Comparison of ENCODE assay signal across 1 cellular context in the genomic region with DNA sequence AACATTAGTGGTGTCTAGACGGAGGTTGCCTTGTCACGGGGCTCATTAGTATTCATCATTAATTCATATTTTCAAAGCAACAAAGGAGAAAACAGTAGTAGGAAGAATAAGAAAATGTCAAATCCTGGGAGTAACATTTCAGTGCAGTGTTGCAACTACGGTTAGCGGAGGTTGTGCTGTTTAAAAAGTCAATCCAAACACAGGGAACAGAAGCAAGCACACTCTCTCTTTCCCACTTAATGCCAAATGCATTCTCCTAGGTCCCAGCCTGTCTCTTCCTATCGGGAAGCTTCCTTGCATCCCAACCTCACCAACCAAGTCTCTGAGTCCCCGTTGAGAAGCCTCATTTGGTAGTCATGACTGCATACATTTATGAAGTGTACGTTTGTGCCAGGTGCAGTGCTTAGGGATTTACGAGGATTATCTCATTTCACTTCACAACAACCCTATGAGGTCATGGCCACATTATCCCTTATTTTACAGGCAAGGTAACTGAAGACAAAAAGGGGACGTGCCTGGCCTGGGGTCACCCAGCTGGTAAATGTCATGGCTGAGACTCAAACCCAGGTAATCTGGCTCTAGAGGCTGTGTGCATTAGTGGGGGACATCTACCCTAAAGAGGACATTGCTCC.
TF ChIP-seq lines count a peak whose summit lies in the region.

No MANE protein-coding gene starts in this region.

TF ChIP-seq in HEK293, 187 proteins besides CTCF, POLR2A, EP300 and RAD21 (continued from another document):
- TF ChIP-seq, protein P1, sequence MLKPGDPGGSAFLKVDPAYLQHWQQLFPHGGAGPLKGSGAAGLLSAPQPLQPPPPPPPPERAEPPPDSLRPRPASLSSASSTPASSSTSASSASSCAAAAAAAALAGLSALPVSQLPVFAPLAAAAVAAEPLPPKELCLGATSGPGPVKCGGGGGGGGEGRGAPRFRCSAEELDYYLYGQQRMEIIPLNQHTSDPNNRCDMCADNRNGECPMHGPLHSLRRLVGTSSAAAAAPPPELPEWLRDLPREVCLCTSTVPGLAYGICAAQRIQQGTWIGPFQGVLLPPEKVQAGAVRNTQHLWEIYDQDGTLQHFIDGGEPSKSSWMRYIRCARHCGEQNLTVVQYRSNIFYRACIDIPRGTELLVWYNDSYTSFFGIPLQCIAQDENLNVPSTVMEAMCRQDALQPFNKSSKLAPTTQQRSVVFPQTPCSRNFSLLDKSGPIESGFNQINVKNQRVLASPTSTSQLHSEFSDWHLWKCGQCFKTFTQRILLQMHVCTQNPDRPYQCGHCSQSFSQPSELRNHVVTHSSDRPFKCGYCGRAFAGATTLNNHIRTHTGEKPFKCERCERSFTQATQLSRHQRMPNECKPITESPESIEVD (tag by site-specific recombination; IDR thresholded peaks at IDR 0.05), result no peak
- TF ChIP-seq, protein P2, sequence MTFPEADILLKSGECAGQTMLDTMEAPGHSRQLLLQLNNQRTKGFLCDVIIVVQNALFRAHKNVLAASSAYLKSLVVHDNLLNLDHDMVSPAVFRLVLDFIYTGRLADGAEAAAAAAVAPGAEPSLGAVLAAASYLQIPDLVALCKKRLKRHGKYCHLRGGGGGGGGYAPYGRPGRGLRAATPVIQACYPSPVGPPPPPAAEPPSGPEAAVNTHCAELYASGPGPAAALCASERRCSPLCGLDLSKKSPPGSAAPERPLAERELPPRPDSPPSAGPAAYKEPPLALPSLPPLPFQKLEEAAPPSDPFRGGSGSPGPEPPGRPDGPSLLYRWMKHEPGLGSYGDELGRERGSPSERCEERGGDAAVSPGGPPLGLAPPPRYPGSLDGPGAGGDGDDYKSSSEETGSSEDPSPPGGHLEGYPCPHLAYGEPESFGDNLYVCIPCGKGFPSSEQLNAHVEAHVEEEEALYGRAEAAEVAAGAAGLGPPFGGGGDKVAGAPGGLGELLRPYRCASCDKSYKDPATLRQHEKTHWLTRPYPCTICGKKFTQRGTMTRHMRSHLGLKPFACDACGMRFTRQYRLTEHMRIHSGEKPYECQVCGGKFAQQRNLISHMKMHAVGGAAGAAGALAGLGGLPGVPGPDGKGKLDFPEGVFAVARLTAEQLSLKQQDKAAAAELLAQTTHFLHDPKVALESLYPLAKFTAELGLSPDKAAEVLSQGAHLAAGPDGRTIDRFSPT (tag by site-specific recombination; IDR thresholded peaks at IDR 0.05), result no peak
- 0 out of 2 replicates have a peak, but pooled peaks have one; percentile 33 for TF ChIP-seq ZNF10 (tag by site-specific recombination; IDR thresholded peaks at IDR 0.05)
- TF ChIP-seq, protein P3, sequence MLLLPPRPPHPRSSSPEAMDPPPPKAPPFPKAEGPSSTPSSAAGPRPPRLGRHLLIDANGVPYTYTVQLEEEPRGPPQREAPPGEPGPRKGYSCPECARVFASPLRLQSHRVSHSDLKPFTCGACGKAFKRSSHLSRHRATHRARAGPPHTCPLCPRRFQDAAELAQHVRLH (tag by site-specific recombination; IDR thresholded peaks at IDR 0.05), result peak; percentile 76; the same call in 1 of the 2 replicates
- peak; percentile 40; the same call in 1 of the 2 replicates for TF ChIP-seq OSR2 (tag by site-specific recombination; IDR thresholded peaks at IDR 0.05)
- TF ChIP-seq MZF1 (tag by site-specific recombination; IDR thresholded peaks at IDR 0.05; ENCODE audit: borderline replicate concordance), result peak; percentile 94
- no peak for TF ChIP-seq ZSCAN30 (tag by site-specific recombination; IDR thresholded peaks at IDR 0.05)
- TF ChIP-seq ZNF335 (tag by site-specific recombination; conservative IDR thresholded peaks at IDR 0.05), result 0 out of 2 replicates have a peak, but pooled peaks have one; percentile 23
- TF ChIP-seq, protein P4, sequence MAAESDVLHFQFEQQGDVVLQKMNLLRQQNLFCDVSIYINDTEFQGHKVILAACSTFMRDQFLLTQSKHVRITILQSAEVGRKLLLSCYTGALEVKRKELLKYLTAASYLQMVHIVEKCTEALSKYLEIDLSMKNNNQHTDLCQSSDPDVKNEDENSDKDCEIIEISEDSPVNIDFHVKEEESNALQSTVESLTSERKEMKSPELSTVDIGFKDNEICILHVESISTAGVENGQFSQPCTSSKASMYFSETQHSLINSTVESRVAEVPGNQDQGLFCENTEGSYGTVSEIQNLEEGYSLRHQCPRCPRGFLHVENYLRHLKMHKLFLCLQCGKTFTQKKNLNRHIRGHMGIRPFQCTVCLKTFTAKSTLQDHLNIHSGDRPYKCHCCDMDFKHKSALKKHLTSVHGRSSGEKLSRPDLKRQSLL (tag by site-specific recombination; IDR thresholded peaks at IDR 0.05), result no peak
- TF ChIP-seq ZNF510 (tag by site-specific recombination; IDR thresholded peaks at IDR 0.05; ENCODE audit: insufficient replicate concordance), result no peak
- peak; percentile 90 for TF ChIP-seq ZNF629 (tag by site-specific recombination; IDR thresholded peaks at IDR 0.05)
- TF ChIP-seq, protein P5, sequence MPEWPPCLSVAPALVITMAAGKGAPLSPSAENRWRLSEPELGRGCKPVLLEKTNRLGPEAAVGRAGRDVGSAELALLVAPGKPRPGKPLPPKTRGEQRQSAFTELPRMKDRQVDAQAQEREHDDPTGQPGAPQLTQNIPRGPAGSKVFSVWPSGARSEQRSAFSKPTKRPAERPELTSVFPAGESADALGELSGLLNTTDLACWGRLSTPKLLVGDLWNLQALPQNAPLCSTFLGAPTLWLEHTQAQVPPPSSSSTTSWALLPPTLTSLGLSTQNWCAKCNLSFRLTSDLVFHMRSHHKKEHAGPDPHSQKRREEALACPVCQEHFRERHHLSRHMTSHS (tag by site-specific recombination; IDR thresholded peaks at IDR 0.05), result no peak
- TF ChIP-seq ZNF23 (tag by site-specific recombination; IDR thresholded peaks at IDR 0.05; ENCODE audit: borderline replicate concordance), result no peak
- TF ChIP-seq IKZF3 (tag by site-specific recombination; IDR thresholded peaks at IDR 0.05), result 0 out of 2 replicates have a peak, but pooled peaks have one; percentile 20
- no peak for TF ChIP-seq ZNF776 (tag by site-specific recombination; IDR thresholded peaks at IDR 0.05; ENCODE audit: borderline replicate concordance)
- TF ChIP-seq, protein P6, sequence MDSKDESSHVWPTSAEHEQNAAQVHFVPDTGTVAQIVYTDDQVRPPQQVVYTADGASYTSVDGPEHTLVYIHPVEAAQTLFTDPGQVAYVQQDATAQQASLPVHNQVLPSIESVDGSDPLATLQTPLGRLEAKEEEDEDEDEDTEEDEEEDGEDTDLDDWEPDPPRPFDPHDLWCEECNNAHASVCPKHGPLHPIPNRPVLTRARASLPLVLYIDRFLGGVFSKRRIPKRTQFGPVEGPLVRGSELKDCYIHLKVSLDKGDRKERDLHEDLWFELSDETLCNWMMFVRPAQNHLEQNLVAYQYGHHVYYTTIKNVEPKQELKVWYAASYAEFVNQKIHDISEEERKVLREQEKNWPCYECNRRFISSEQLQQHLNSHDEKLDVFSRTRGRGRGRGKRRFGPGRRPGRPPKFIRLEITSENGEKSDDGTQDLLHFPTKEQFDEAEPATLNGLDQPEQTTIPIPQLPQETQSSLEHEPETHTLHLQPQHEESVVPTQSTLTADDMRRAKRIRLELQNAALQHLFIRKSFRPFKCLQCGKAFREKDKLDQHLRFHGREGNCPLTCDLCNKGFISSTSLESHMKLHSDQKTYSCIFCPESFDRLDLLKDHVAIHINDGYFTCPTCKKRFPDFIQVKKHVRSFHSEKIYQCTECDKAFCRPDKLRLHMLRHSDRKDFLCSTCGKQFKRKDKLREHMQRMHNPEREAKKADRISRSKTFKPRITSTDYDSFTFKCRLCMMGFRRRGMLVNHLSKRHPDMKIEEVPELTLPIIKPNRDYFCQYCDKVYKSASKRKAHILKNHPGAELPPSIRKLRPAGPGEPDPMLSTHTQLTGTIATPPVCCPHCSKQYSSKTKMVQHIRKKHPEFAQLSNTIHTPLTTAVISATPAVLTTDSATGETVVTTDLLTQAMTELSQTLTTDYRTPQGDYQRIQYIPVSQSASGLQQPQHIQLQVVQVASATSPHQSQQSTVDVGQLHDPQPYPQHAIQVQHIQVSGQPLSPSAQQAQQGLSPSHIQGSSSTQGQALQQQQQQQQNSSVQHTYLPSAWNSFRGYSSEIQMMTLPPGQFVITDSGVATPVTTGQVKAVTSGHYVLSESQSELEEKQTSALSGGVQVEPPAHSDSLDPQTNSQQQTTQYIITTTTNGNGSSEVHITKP (tag by site-specific recombination; IDR thresholded peaks at IDR 0.05), result peak; percentile 73
- TF ChIP-seq SP7 (tag by site-specific recombination; IDR thresholded peaks at IDR 0.05), result peak; percentile 33; the same call in 1 of the 2 replicates
- 0 out of 2 replicates have a peak, but pooled peaks have one; percentile 10 for TF ChIP-seq ZNF626 (tag by site-specific recombination; IDR thresholded peaks at IDR 0.05)
- TF ChIP-seq ZNF24 (tag by site-specific recombination; IDR thresholded peaks at IDR 0.05), result 0 out of 2 replicates have a peak, but pooled peaks have one; percentile 43
- TF ChIP-seq, protein P7, sequence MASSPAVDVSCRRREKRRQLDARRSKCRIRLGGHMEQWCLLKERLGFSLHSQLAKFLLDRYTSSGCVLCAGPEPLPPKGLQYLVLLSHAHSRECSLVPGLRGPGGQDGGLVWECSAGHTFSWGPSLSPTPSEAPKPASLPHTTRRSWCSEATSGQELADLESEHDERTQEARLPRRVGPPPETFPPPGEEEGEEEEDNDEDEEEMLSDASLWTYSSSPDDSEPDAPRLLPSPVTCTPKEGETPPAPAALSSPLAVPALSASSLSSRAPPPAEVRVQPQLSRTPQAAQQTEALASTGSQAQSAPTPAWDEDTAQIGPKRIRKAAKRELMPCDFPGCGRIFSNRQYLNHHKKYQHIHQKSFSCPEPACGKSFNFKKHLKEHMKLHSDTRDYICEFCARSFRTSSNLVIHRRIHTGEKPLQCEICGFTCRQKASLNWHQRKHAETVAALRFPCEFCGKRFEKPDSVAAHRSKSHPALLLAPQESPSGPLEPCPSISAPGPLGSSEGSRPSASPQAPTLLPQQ (tag by site-specific recombination; IDR thresholded peaks at IDR 0.05), result peak; percentile 62; the same call in 1 of the 2 replicates
- TF ChIP-seq KLF8 (tag by site-specific recombination; IDR thresholded peaks at IDR 0.05), result 0 out of 2 replicates have a peak, but pooled peaks have one; percentile 29
- TF ChIP-seq ZFHX2 (tag by site-specific recombination; conservative IDR thresholded peaks at IDR 0.05), result no peak
- peak; percentile 42; the same call in 1 of the 2 replicates for TF ChIP-seq KLF16 (tag by site-specific recombination; IDR thresholded peaks at IDR 0.05)
- no peak for TF ChIP-seq ZNF596 (tag by site-specific recombination; IDR thresholded peaks at IDR 0.05)
- TF ChIP-seq, protein P8, sequence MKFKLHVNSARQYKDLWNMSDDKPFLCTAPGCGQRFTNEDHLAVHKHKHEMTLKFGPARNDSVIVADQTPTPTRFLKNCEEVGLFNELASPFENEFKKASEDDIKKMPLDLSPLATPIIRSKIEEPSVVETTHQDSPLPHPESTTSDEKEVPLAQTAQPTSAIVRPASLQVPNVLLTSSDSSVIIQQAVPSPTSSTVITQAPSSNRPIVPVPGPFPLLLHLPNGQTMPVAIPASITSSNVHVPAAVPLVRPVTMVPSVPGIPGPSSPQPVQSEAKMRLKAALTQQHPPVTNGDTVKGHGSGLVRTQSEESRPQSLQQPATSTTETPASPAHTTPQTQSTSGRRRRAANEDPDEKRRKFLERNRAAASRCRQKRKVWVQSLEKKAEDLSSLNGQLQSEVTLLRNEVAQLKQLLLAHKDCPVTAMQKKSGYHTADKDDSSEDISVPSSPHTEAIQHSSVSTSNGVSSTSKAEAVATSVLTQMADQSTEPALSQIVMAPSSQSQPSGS (tag by site-specific recombination; IDR thresholded peaks at IDR 0.05; ENCODE audit: low read depth), result peak; percentile 75
- TF ChIP-seq ZNF843 (tag by site-specific recombination; IDR thresholded peaks at IDR 0.05), result peak; percentile 89
- TF ChIP-seq WT1 (tag by site-specific recombination; IDR thresholded peaks at IDR 0.05), result peak; percentile 35; the same call in 1 of the 2 replicates
- no peak for TF ChIP-seq ZNF155 (tag by site-specific recombination; IDR thresholded peaks at IDR 0.05)
